Comparison of ENCODE assay signal across 34 cellular contexts in genomic region chr9:99383536-99383935, GRCh38.
"Had no signal": no experiment of that assay in that cellular context is flagged by ENCODE, and none has a peak within 500 bp of the region (broad histone marks: within the 10 kb centered on the region; RNA-seq: fewer than 3 reads in every experiment).

No MANE protein-coding gene starts in this region.

- H3K27me3 ChIP-seq: MG63 had no signal

- DNase-seq: Karpas-422, Kasumi-1, MG63, MM.1S, MV-4-11, NCI-H1048, NCI-H1092, NCI-H1092 treated with DMSO at 0.1 percent for 48 hours, NCI-H1105, NCI-H1105 treated with DMSO at 0.1 percent for 48 hours, NCI-H1417, NCI-H1417 treated with DMSO at 0.1 percent for 48 hours, NCI-H1436, NCI-H1436 treated with DMSO at 0.1 percent for 48 hours, NCI-H1694, NCI-H1694 treated with DMSO at 0.1 percent for 48 hours, NCI-H187, NCI-H187 treated with DMSO at 0.1 percent for 48 hours, NCI-H1930, NCI-H2029, NCI-H2029 treated with DMSO at 0.1 percent for 48 hours, NCI-H2081, NCI-H2081 treated with DMSO at 0.1 percent for 48 hours, NCI-H2107, NCI-H2171, NCI-H2171 treated with DMSO at 0.1 percent for 48 hours, NCI-H2227 treated with DMSO at 0.1 percent for 48 hours, NCI-H226, NCI-H345, NCI-H446, NCI-H446 treated with DMSO at 0.1 percent for 48 hours, NCI-H510A, NCI-H510A treated with DMSO at 0.1 percent for 48 hours, NCI-H524 had no signal

- H3K4me3 ChIP-seq: MG63 had no signal

- H3K36me3 ChIP-seq: MG63 had no signal

- H3K9me3 ChIP-seq: MG63 had no signal
